7 cellular contexts compared by ENCODE assay signal in genomic region chr1:223363057-223363855, GRCh38. TPM values are rescaled to one million over a fixed set of nuclear protein-coding genes. Genes with fewer than 3 reads are reported as not detected.
DNase-seq lines count a peak whose midpoint lies in the region; ATAC-seq, FAIRE-seq and TF ChIP-seq lines count a peak whose summit lies in the region.

No MANE protein-coding gene starts in this region.

- H3K9me3 ChIP-seq in H9 (ENCODE audit: control insufficient read depth, low read depth, low read length) = no peaks in the 10 kb centered on the region
- no peaks in the 10 kb centered on the region for H3K9me3 ChIP-seq in Peyer's patch
- H3K9me3 ChIP-seq in K562 (replicated peaks; ENCODE audit: control insufficient read depth, insufficient read depth, low read depth, low read length) = no peaks in the 10 kb centered on the region
- H3K9me3 ChIP-seq in iPS-15b (ENCODE audit: control insufficient read depth, insufficient read depth, low read length) = no peaks in the 10 kb centered on the region

- H3K27me3 ChIP-seq in H9 (ENCODE audit: insufficient read depth, low read length) (peaks cover 11% of the 10 kb centered on the region; the same call in 1 of the 2 replicates), Peyer's patch (peaks cover 0 to 8% of the 10 kb centered on the region in 2 donors), K562 (ENCODE audit: control insufficient read depth in 2 of 2, insufficient read depth in 2 of 2, low read length in 2 of 2) (peaks cover 26 to 32% of the 10 kb centered on the region in 2 experiments), iPS-15b (ENCODE audit: control insufficient read depth, insufficient read depth, low read length) (peaks cover 18% of the 10 kb centered on the region)

- no peak for TF ChIP-seq RAD21 in K562 (CRISPR knock-in tag; conservative IDR thresholded peaks at IDR 0.05 in 1 of 2, IDR thresholded peaks at IDR 0.05 in 1 of 2)

- ATAC-seq in K562 = peak; percentile 13; the same call in 2 of the 3 replicates
- no peak for ATAC-seq in HG03521 (IDR thresholded peaks at IDR 0.05; ENCODE audit: unreplicated experiment)
- ATAC-seq in GM18519 (IDR thresholded peaks at IDR 0.05; ENCODE audit: low FRiP score, unreplicated experiment) = no peak

- TF ChIP-seq CTCF in H9 (conservative IDR thresholded peaks at IDR 0.05) (no peak), Peyer's patch (IDR thresholded peaks at IDR 0.05) (no peak), K562 (IDR thresholded peaks at IDR 0.05 in 2 of 3, conservative IDR thresholded peaks at IDR 0.05 in 1 of 3; ENCODE audit: insufficient read depth in 2 of 3, low read depth in 1 of 3, low read length in 3 of 3) (no peak)

- peak overlapping the region; percentile 82 to 94 for H3K4me3 Mint-ChIP-seq in H9

- H3K4me3 ChIP-seq in Peyer's patch (peak overlapping the region; percentile 25 to 57 (median 51)), K562 (peak overlapping the region; percentile 40; the same call in 1 of the 2 replicates), iPS-15b (ENCODE audit: low read depth, low read length) (peak overlapping the region; percentile 86), skin epidermis (peak overlapping the region; percentile 28 to 57 (median 43))

- no peak overlapping the region for H2BK12ac ChIP-seq in H9 (ENCODE audit: insufficient read length, low read depth, low read length)

- no TSS peak for BruUV-seq in K562 (replicated peaks; lab: Mats Ljungman, UMichigan)

- H3K4me2 ChIP-seq in H9 (ENCODE audit: insufficient read depth, insufficient read length, low read length) = peak overlapping the region; percentile 88
- peak overlapping the region; percentile 55; the same call in 1 of the 2 replicates for H3K4me2 ChIP-seq in K562 (ENCODE audit: insufficient read depth, low read length)

- no peak overlapping the region for H3K18ac ChIP-seq in H9 (ENCODE audit: insufficient read length, low read depth, low read length)

- no peak overlapping the region for H3K23ac ChIP-seq in H9 (ENCODE audit: insufficient read length, low read depth, low read length)

- H3T11ph ChIP-seq in H9 (ENCODE audit: low read length) = no peak overlapping the region

- peaks cover 13 to 26% of the 10 kb centered on the region in 2 experiments for H3K4me1 Mint-ChIP-seq in H9

- TF ChIP-seq EP300 in K562 (IDR thresholded peaks at IDR 0.05; ENCODE audit: low read length) = no peak

- H3K9ac ChIP-seq in H9 (ENCODE audit: extremely low read depth, insufficient read length, low read length) (no peak overlapping the region), K562 (ENCODE audit: insufficient read depth in 1 of 2, low read depth in 2 of 2, low read length in 2 of 2) (peak overlapping the region in 1 of 2 experiments; percentile 78; a peak in 1 of 4 replicates), iPS-15b (ENCODE audit: low read depth, low read length) (no peak overlapping the region)

- in situ Hi-C loops in K562 (cut with MboI) = no loop called here

- DNase-seq in H9 (peak; percentile 61), Peyer's patch (no peak), K562 (ENCODE audit: extremely low read depth in 1 of 4, low spot score in 3 of 4) (peak in 2 of 4 experiments; percentile 36 to 42)

- H2BK20ac ChIP-seq in H9 (ENCODE audit: low read depth, low read length, poor library complexity, severe bottlenecking) = no peak overlapping the region

- H3K14ac ChIP-seq in H9 (ENCODE audit: insufficient read depth, low read length) = no peak overlapping the region; the same call in 1 of the 2 replicates

- H2AFZ ChIP-seq in H9 (ENCODE audit: low read length) (no peak overlapping the region), K562 (ENCODE audit: low read depth, low read length) (no peak overlapping the region)

- no peaks in the 10 kb centered on the region for H4K20me1 ChIP-seq in H9 (ENCODE audit: control insufficient read depth, insufficient read depth, insufficient read length)
- H4K20me1 ChIP-seq in K562 (replicated peaks; ENCODE audit: control insufficient read depth, insufficient read depth, low read length) = no peaks in the 10 kb centered on the region

- POLR2A ChIA-PET in K562 (lab: Yijun Ruan, JAX) = interaction anchor here (0.6 to 1.2 kb wide), 3 partner anchors 49 to 158 kb away, joined by 3 to 5 read pairs (median 4); no protein-coding TSS in a partner anchor

- no peak overlapping the region for H4K5ac ChIP-seq in H9 (ENCODE audit: insufficient read length, low read depth, low read length)

- peaks cover 0 to 2% of the 10 kb centered on the region in 2 experiments; a peak in 2 of 5 replicates for H3K9me3 Mint-ChIP-seq in H9

- no peaks in the 10 kb centered on the region for H3K9me1 ChIP-seq in K562 (ENCODE audit: control insufficient read depth, insufficient read depth, low read length)

- H3K27ac Mint-ChIP-seq in H9 = no peak overlapping the region

- H3K79me1 ChIP-seq in H9 (ENCODE audit: insufficient read depth, low read depth, low read length, poor library complexity, severe bottlenecking) = no peaks in the 10 kb centered on the region

- no peak overlapping the region for H4K8ac ChIP-seq in H9 (replicated peaks; ENCODE audit: insufficient read length, low read depth, low read length)

- H2AK5ac ChIP-seq in H9 (ENCODE audit: insufficient read length, low read length) = no peak overlapping the region

- no peak for FAIRE-seq in K562 (lab: Jason Lieb, UNC)

- intact Hi-C loops in K562 (cut with micrococcal nuclease) = no loop called here

- H3K56ac ChIP-seq in H9 (ENCODE audit: insufficient read length, low read depth, low read length) = no peak overlapping the region

- no peak overlapping the region for H2BK120ac ChIP-seq in H9 (ENCODE audit: low read depth, low read length, poor library complexity, severe bottlenecking)

- WGBS in H9 (ENCODE audit: extremely low coverage, insufficient read length, low lambda C conversion rate) = no CpG with 5 or more reads among the region's 44 CpGs
- 8% methylated on average over 17 of the region's 44 CpGs for WGBS in K562 (ENCODE audit: insufficient coverage, low coverage, missing lambda C conversion rate)

- CTCF ChIA-PET in K562 (lab: Yijun Ruan, JAX; ENCODE audit: low intra/inter-chr PET ratio) = no interaction called here

- H3K4ac ChIP-seq in H9 (ENCODE audit: low read depth, low read length) = no peak overlapping the region

- no peak overlapping the region for H4K91ac ChIP-seq in H9 (ENCODE audit: insufficient read length, low read depth, low read length)

- TF ChIP-seq POLR2A in Peyer's patch (IDR thresholded peaks at IDR 0.05) = no peak
- TF ChIP-seq POLR2A in K562 (conservative IDR thresholded peaks at IDR 0.05) = no peak

- no peak overlapping the region for H2BK5ac ChIP-seq in H9 (ENCODE audit: insufficient read length, low read length)

- H3K4me1 ChIP-seq in H9 (ENCODE audit: insufficient read depth, low read length) (peaks cover 2% of the 10 kb centered on the region; the same call in 1 of the 2 replicates), Peyer's patch (peaks cover 0 to 20% (median 7%) of the 10 kb centered on the region in 4 donors), K562 (replicated peaks in 1 of 2; ENCODE audit: control insufficient read depth in 2 of 2, insufficient read depth in 2 of 2, low read length in 2 of 2) (peaks cover 0 to 23% of the 10 kb centered on the region in 2 experiments; a peak in 3 of 5 replicates), iPS-15b (ENCODE audit: control insufficient read depth, insufficient read depth, low read length) (peaks cover 4% of the 10 kb centered on the region)

- peaks cover 74% of the 10 kb centered on the region for H3K27me3 Mint-ChIP-seq in H9 (ENCODE audit: low read depth)

- H2BK15ac ChIP-seq in H9 (ENCODE audit: low read depth, low read length) = no peak overlapping the region

- H3K36me3 ChIP-seq in Peyer's patch = no peaks in the 10 kb centered on the region
- H3K36me3 ChIP-seq in K562 (ENCODE audit: control insufficient read depth, insufficient read depth, low read length) = no peaks in the 10 kb centered on the region
- H3K36me3 ChIP-seq in iPS-15b (ENCODE audit: control insufficient read depth, insufficient read depth, low read length) = no peaks in the 10 kb centered on the region

- H3K79me2 ChIP-seq in H9 (ENCODE audit: insufficient read depth, low read length) (no peaks in the 10 kb centered on the region), K562 (ENCODE audit: control insufficient read depth, insufficient read depth, low read length) (no peaks in the 10 kb centered on the region)

- no peaks in the 10 kb centered on the region for H3K36me3 Mint-ChIP-seq in H9 (ENCODE audit: insufficient read depth in 1 of 3, low read depth in 3 of 3)

- peaks cover 19% of the 10 kb centered on the region for H3K23me2 ChIP-seq in H9 (ENCODE audit: insufficient read length, low read depth, low read length, poor library complexity, severe bottlenecking)

- H3K27ac ChIP-seq in H9 (ENCODE audit: insufficient read length, low read depth, low read length) = no peak overlapping the region
- H3K27ac ChIP-seq in Peyer's patch = no peak overlapping the region
- no peak overlapping the region for H3K27ac ChIP-seq in K562 (ENCODE audit: extremely low read depth, low read depth, low read length)
- H3K27ac ChIP-seq in skin epidermis = peak overlapping the region in 5 of 21 experiments; percentile 9 to 62 (median 32)

RNA-seq across cellular contexts. Expression of gene SUSD4, which starts 0.7 kb away (rescaled TPM):
- 3.5 and 4.2 TPM in 2 replicates for total RNA-seq in H9 (2021)
- under 1 TPM in 1 of 4 donors, not detected in 3; 0.54 TPM for total RNA-seq in Peyer's patch
- total RNA-seq in K562 (2011; cell fraction: chromatin; rRNA removed; ENCODE audit: low replicate concordance) = 0.16 and 0.97 TPM in 2 replicates
- total RNA-seq in K562 (2011; cell fraction: nucleolus; rRNA removed) = 0.26 and 0.67 TPM in 2 replicates
- 0.23 and 1.1 TPM in 2 replicates for total RNA-seq in K562 (2011; cell fraction: nucleoplasm; rRNA removed)
- total RNA-seq in K562 (2014; rRNA removed) = not detected in 2 replicates
- total RNA-seq in K562 (2014; rRNA removed; fragmentation: Illumina TruSeq; extraction: Trizol) = not detected in 2 replicates
- total RNA-seq in K562 (2015; rRNA removed; fragmentation: Illumina TruSeq; extraction: Trizol) = not detected in 2 replicates
- total RNA-seq in K562 (2021) = 0.09 TPM in 1 of 2 replicates, not detected in the other
- 0.15 and 1.7 TPM in 2 replicates for polyA plus RNA-seq in K562 (2011; rRNA removed)
- 0.10 and 1.3 TPM in 2 replicates for polyA plus RNA-seq in K562 (2011; cell fraction: cytosol; rRNA removed)
- polyA plus RNA-seq in K562 (2011; cell fraction: nucleus; rRNA removed) = 0.95 and 3.8 TPM in 2 replicates
- 0.14 and 0.26 TPM in 2 replicates for polyA plus RNA-seq in K562 (2012)
- polyA plus RNA-seq in K562 (2014; fragmentation: Illumina TruSeq; extraction: Trizol) = 0.06 and 0.07 TPM in 2 replicates
- under 1 TPM in 1 of 2 experiments, not detected in 1; 0.06 TPM for polyA plus RNA-seq in K562 (2014; fragmentation: Nextera tagmentation; extraction: Ambion mirVana)
- 0.16 TPM in 1 of 2 replicates, not detected in the other for polyA plus RNA-seq in K562 (2014; rRNA removed)
- polyA minus RNA-seq in K562 (2011; rRNA and poly(A)+ RNA removed) = 1.0 TPM in 1 of 2 replicates, not detected in the other
- 0.38 TPM in 1 of 2 replicates, not detected in the other for polyA minus RNA-seq in K562 (2011; cell fraction: cytosol; rRNA and poly(A)+ RNA removed)
- polyA minus RNA-seq in K562 (2011; cell fraction: nucleus; rRNA and poly(A)+ RNA removed) = 0.89 and 0.94 TPM in 2 replicates

RNA-seq across cellular contexts. Expression of gene CCDC185, which starts 30.0 kb away (rescaled TPM):
- total RNA-seq in H9 (2021) (not detected in 2 replicates), Peyer's patch (not detected), K562 (2014; rRNA removed) (not detected in 2 replicates), K562 (2014; rRNA removed; fragmentation: Illumina TruSeq; extraction: Trizol) (not detected in 2 replicates), K562 (2015; rRNA removed; fragmentation: Illumina TruSeq; extraction: Trizol) (not detected in 2 replicates), K562 (2021) (not detected in 2 replicates)
- total RNA-seq in K562 (2011; cell fraction: chromatin; rRNA removed; ENCODE audit: low replicate concordance) = not detected in 2 replicates
- not detected in 2 replicates for total RNA-seq in K562 (2011; cell fraction: nucleolus; rRNA removed)
- total RNA-seq in K562 (2011; cell fraction: nucleoplasm; rRNA removed) = not detected in 2 replicates
- polyA plus RNA-seq in K562 (2011; rRNA removed) (not detected in 2 replicates), K562 (2014; fragmentation: Illumina TruSeq; extraction: Trizol) (not detected in 2 replicates), K562 (2014; fragmentation: Nextera tagmentation; extraction: Ambion mirVana) (not detected), K562 (2014; rRNA removed) (not detected in 2 replicates)
- polyA plus RNA-seq in K562 (2011; cell fraction: cytosol; rRNA removed) = not detected in 2 replicates
- polyA plus RNA-seq in K562 (2011; cell fraction: nucleus; rRNA removed) = not detected in 2 replicates
- polyA plus RNA-seq in K562 (2012) = not detected in 2 replicates
- not detected in 2 replicates for polyA minus RNA-seq in K562 (2011; rRNA and poly(A)+ RNA removed)
- polyA minus RNA-seq in K562 (2011; cell fraction: cytosol; rRNA and poly(A)+ RNA removed) = not detected in 2 replicates
- polyA minus RNA-seq in K562 (2011; cell fraction: nucleus; rRNA and poly(A)+ RNA removed) = not detected in 2 replicates
